In genomic region chr2:158716091-158716815, GRCh38 we compare ENCODE assay signal across 12 cellular contexts.
A peak's percentile ranks its signal among the peaks of the same experiment; 100 is the strongest.
DNase-seq lines count a peak whose midpoint lies in the region; ATAC-seq and TF ChIP-seq lines count a peak whose summit lies in the region.
"Had no signal": no experiment of that assay in that cellular context is flagged by ENCODE, and none has a peak within 500 bp of the region (broad histone marks: within the 10 kb centered on the region; RNA-seq: fewer than 3 reads in every experiment).

No MANE protein-coding gene starts in this region.

- no peak overlapping the region for H3K4me3 ChIP-seq in astrocyte of the cerebellum (ENCODE audit: low read depth, low read length)
- H3K4me3 ChIP-seq: lung had no signal

- ATAC-seq in left cardiac atrium (peak; percentile 60 to 82), omental fat pad (ENCODE audit: low FRiP score) (peak; percentile 48), GM21367 (IDR thresholded peaks at IDR 0.05; ENCODE audit: unreplicated experiment) (no peak)
- ATAC-seq: stimulated activated naive CD8-positive, alpha-beta T cell treated with anti-CD3 and anti-CD28 coated beads, Interleukin-15, amount 100 ng/mL, for 72 hours had no signal

- TF ChIP-seq CTCF in astrocyte of the cerebellum (IDR thresholded peaks at IDR 0.05; ENCODE audit: low read depth, low read length, missing control alignments): no peak
- TF ChIP-seq CTCF in omental fat pad (IDR thresholded peaks at IDR 0.05): no peak

- in situ Hi-C loops in astrocyte of the cerebellum (cut with HindIII; ENCODE audit: low sequenced_read_pairs): no loop called here

- DNase-seq in astrocyte of the cerebellum (ENCODE audit: low read depth) (peak; percentile 32), left cardiac atrium (peak; percentile 77), omental fat pad (ENCODE audit: low spot score) (no peak), NCI-H1105 treated with DMSO at 0.1 percent for 48 hours (lab: John Stamatoyannopoulos, UW) (no peak), NOMO-1 treated with DMSO at 0.1 percent for 48 hours (lab: John Stamatoyannopoulos, UW; ENCODE audit: unreplicated experiment) (no peak), activated gamma-delta T cell (lab: John Stamatoyannopoulos, UW) (no peak)
- DNase-seq: Caco-2; NCI-H446 treated with DMSO at 0.1 percent for 48 hours; RPMI8226; stimulated activated naive CD8-positive, alpha-beta T cell treated with anti-CD3 and anti-CD28 coated beads, Interleukin-15, amount 100 ng/mL, for 72 hours had no signal

- intact Hi-C loops in left cardiac atrium (cut with DNase I): no loop called here

Comparison
In these comparisons a context has a peak if more than half of its experiments do, and no peak if none do; other contexts are left out.
1. DNase-seq: peak in astrocyte of the cerebellum (single experiment) and left cardiac atrium (single experiment); none in omental fat pad (single experiment), NCI-H1105 treated with DMSO at 0.1 percent for 48 hours (single experiment), NOMO-1 treated with DMSO at 0.1 percent for 48 hours (single experiment) and activated gamma-delta T cell (single experiment).